Comparison of ENCODE assay signal across 22 cellular contexts in the genomic region with DNA sequence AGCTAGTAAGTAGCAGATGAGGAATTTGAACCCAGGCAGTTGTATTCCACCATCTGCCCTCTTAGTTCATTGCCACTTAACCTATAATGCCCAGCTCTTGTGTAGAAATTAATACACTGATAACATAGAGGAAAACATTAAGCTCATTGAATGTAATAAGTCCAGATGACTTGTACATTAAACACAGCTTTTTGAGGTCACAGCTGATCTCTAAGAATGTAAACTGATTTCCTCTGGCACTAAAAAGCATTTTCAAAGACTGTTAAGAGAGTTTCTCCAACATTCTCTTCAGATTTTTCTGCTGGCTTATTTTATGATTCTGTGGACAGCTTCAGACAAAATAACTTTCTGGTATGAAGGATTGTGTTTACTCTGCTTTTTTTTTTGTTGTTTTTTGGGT.
"Had no signal": no experiment of that assay in that cellular context is flagged by ENCODE, and none has a peak within 500 bp of the region (broad histone marks: within the 10 kb centered on the region; RNA-seq: fewer than 3 reads in every experiment).

No MANE protein-coding gene starts in this region.

- H3K27ac Mint-ChIP-seq: activated B cell treated with CpG ODN at 0.5 μM for 24 hours; activated CD4-positive, alpha-beta T cell treated with anti-CD3 and anti-CD28 coated beads for 36 hours; activated naive CD8-positive, alpha-beta T cell; activated T-helper 2 cell treated with anti-CD3 and anti-CD28 coated beads, Interferon-gamma antibody, Interleukin-2, Interleukin-4, amounts not matched to agents 10 μg/mL and 5 μg/mL and 100 μg/mL, durations not matched to agents 14 hours and 24 hours and 36 hours; natural killer cell treated with Interleukin-12 subunit alpha and Interleukin-12 subunit beta and Interleukin-15 and Interleukin-18, amount 100 ng/mL, for 72 hours; progenitor cell of endocrine pancreas; T-helper 17 cell had no signal

- H3K27ac ChIP-seq: colonic mucosa, epithelial cell of prostate, heart left ventricle, spleen, upper lobe of left lung had no signal

- H3K4me3 ChIP-seq: colonic mucosa, heart left ventricle, spleen, upper lobe of left lung had no signal

- ATAC-seq: activated CD4-positive, alpha-beta T cell treated with anti-CD3 and anti-CD28 coated beads for 36 hours; activated T-cell treated with anti-CD3 and anti-CD28 coated beads, Interleukin-2, amount 50 U/mL, for 4 hours; heart left ventricle; left cardiac atrium; natural killer cell treated with Interleukin-12 subunit alpha and Interleukin-12 subunit beta and Interleukin-15 and Interleukin-18, amount 100 ng/mL, for 72 hours; T-helper 17 cell had no signal

- H3K4me1 ChIP-seq: colonic mucosa, heart left ventricle, spleen, upper lobe of left lung had no signal

- H3K27me3 ChIP-seq: colonic mucosa, spleen, upper lobe of left lung had no signal

- H3K9me3 Mint-ChIP-seq: activated B cell treated with CpG ODN at 0.5 μM for 24 hours; activated T-cell treated with anti-CD3 and anti-CD28 coated beads, Interleukin-2, amount 50 U/mL, for 4 hours; activated T-helper 2 cell treated with anti-CD3 and anti-CD28 coated beads, Interferon-gamma antibody, Interleukin-2, Interleukin-4, amounts not matched to agents 10 μg/mL and 5 μg/mL and 100 μg/mL, durations not matched to agents 14 hours and 24 hours and 36 hours; natural killer cell treated with Interleukin-12 subunit alpha and Interleukin-12 subunit beta and Interleukin-15 and Interleukin-18, amount 100 ng/mL, for 72 hours had no signal

- H3K4me1 Mint-ChIP-seq: activated B cell treated with CpG ODN at 0.5 μM for 24 hours; activated CD4-positive, alpha-beta T cell treated with anti-CD3 and anti-CD28 coated beads for 36 hours; T-helper 17 cell had no signal

- H3K9me3 ChIP-seq: colonic mucosa, heart left ventricle, spleen, upper lobe of left lung had no signal

- H3K4me3 Mint-ChIP-seq: activated B cell treated with CpG ODN at 0.5 μM for 24 hours; activated CD4-positive, alpha-beta T cell treated with anti-CD3 and anti-CD28 coated beads for 36 hours; activated naive CD8-positive, alpha-beta T cell; activated T-cell treated with anti-CD3 and anti-CD28 coated beads, Interleukin-2, amount 50 U/mL, for 4 hours; natural killer cell treated with Interleukin-12 subunit alpha and Interleukin-12 subunit beta and Interleukin-15 and Interleukin-18, amount 100 ng/mL, for 72 hours; T-helper 17 cell had no signal

- H3K36me3 ChIP-seq: colonic mucosa, upper lobe of left lung had no signal

- DNase-seq: activated B cell treated with CpG ODN at 0.5 μM for 24 hours; activated CD4-positive, alpha-beta T cell treated with anti-CD3 and anti-CD28 coated beads for 36 hours; activated CD4-positive, alpha-beta T cell treated with anti-CD3 and anti-CD28 coated beads, Interleukin-2, amount 50 U/mL, for 4 hours; activated CD8-positive, alpha-beta memory T cell treated with anti-CD3 and anti-CD28 coated beads for 24 hours; activated CD8-positive, alpha-beta memory T cell treated with anti-CD3 and anti-CD28 coated beads, Interleukin-2, amount 50 U/mL, for 4 hours; activated naive CD4-positive, alpha-beta T cell; activated T-cell treated with anti-CD3 and anti-CD28 coated beads, Interleukin-2, amount 50 U/mL, for 4 hours; amniotic stem cell; colonic mucosa; heart left ventricle; islet precursor cell; left cardiac atrium; spleen; stimulated activated CD4-positive, alpha-beta T cell treated with anti-CD3 and anti-CD28 coated beads, Interleukin-4, amount 100 ng/mL, for 1 hour; stimulated activated naive CD4-positive, alpha-beta T cell treated with Interleukin-2 at 50 U/mL for 16 hours; T-helper 17 cell; upper lobe of left lung had no signal

- H3K27me3 Mint-ChIP-seq: activated B cell treated with CpG ODN at 0.5 μM for 24 hours; activated CD4-positive, alpha-beta T cell treated with anti-CD3 and anti-CD28 coated beads for 36 hours; activated naive CD8-positive, alpha-beta T cell; progenitor cell of endocrine pancreas; T-helper 17 cell had no signal
